20 cellular contexts compared by ENCODE assay signal in the genomic region with DNA sequence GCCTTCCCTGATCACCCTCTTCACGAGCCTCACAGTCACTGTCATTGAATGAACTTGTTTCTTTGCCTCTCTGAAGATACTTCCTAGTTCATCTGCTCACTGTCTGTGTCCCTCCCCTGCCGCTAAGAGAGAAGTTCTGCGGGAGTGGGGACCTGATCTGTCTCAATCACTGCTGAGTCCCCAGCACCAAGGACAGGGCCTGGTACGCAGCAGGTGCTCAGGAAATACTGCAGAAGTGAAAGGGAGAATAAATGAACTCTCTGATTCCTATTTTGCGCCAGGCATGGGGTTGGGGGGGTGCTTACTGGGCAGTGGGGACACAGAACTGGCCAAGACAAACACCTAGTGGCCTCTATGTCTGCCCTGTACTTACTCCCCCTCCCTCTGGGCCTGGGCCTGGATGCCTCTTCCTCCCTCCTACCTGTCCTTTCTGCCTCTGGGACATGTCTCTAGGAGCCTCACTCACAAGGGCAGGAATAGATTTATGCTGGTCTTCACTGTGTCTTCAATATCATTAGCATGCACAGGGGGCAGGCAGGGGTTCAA. TPM values are rescaled to one million over a fixed set of nuclear protein-coding genes. Genes with fewer than 3 reads are reported as not detected.
DNase-seq lines count a peak whose midpoint lies in the region; ATAC-seq and TF ChIP-seq lines count a peak whose summit lies in the region.
"Had no signal": no experiment of that assay in that cellular context is flagged by ENCODE, and none has a peak within 500 bp of the region (broad histone marks: within the 10 kb centered on the region; RNA-seq: fewer than 3 reads in every experiment).

No MANE protein-coding gene starts in this region.

- WGBS in sigmoid colon, 2 donors: 76% methylated on average over 5 of the region's 5 CpGs

- no peaks in the 10 kb centered on the region for H3K36me3 ChIP-seq in HCT116 (ENCODE audit: control insufficient read depth in 1 of 2, insufficient read depth in 2 of 2, low read length in 2 of 2)
- no peaks in the 10 kb centered on the region for H3K36me3 ChIP-seq in sigmoid colon
- H3K36me3 ChIP-seq: heart right ventricle, pancreas, vagina had no signal

- H3K36me3 Mint-ChIP-seq in activated T-helper 17 cell treated with anti-CD3 and anti-CD28 coated beads, Interleukin-2, amount 50 U/mL, for 72 hours (ENCODE audit: low read depth): no peaks in the 10 kb centered on the region

- no peaks in the 10 kb centered on the region for H3K4me1 Mint-ChIP-seq in activated T-helper 17 cell treated with anti-CD3 and anti-CD28 coated beads, Interleukin-2, amount 50 U/mL, for 72 hours

- H3K4me3 ChIP-seq in HCT116 (replicated peaks in 1 of 2; ENCODE audit: low read depth in 1 of 2, low read length in 2 of 2) (no peak overlapping the region), sigmoid colon (no peak overlapping the region)
- H3K4me3 ChIP-seq: heart right ventricle, pancreas, stomach, vagina had no signal

- H3K27me3 ChIP-seq in HCT116 (ENCODE audit: insufficient read depth, low read length) (no peaks in the 10 kb centered on the region), sigmoid colon (peaks cover 0 to 23% (median 11%) of the 10 kb centered on the region in 3 donors)
- H3K27me3 ChIP-seq: pancreas, vagina had no signal

- TF ChIP-seq CTCF in HCT116 (IDR thresholded peaks at IDR 0.05 in 2 of 3, conservative IDR thresholded peaks at IDR 0.05 in 1 of 3; ENCODE audit: borderline replicate concordance in 1 of 3, insufficient read depth in 1 of 3, low read depth in 2 of 3, low read length in 2 of 3) (no peak), sigmoid colon (IDR thresholded peaks at IDR 0.05) (no peak)

- H3K27ac ChIP-seq in HCT116 (ENCODE audit: low read depth, low read length) (no peak overlapping the region), sigmoid colon (no peak overlapping the region)
- H3K27ac ChIP-seq: heart right ventricle, pancreas, stomach, vagina had no signal

- DNase-seq in Ammon's horn (ENCODE audit: low spot score) (peak; percentile 44), HCT116 (ENCODE audit: low read depth, low spot score) (no peak), medulla oblongata (ENCODE audit: extremely low spot score) (peak; percentile 49), NCI-H748 treated with DMSO at 0.1 percent for 48 hours (lab: John Stamatoyannopoulos, UW) (no peak), sigmoid colon (no peak), germinal center (ENCODE audit: low spot score) (no peak)
- DNase-seq: activated B cell treated with CpG ODN at 0.5 μM for 24 hours; activated gamma-delta T cell treated with Interleukin-2 at 50 U/mL for 16 hours; AML-193; dermis blood vessel endothelial cell; heart right ventricle; HFFc6; NCI-H2029; NCI-H524 treated with DMSO at 0.1 percent for 48 hours; pancreas; stimulated activated CD4-positive, alpha-beta T cell treated with anti-CD3 and anti-CD28 coated beads, Interleukin-12 subunit alpha, Interleukin-12 subunit beta, amount 100 ng/mL, for 4 hours had no signal

- BruUV-seq in HCT116 (replicated peaks; lab: Mats Ljungman, UMichigan): no TSS peak

- intact Hi-C loops in HCT116 (cut with micrococcal nuclease) (no loop called here), sigmoid colon (cut with DNase I) (no loop called here)

- no peaks in the 10 kb centered on the region for H3K9me3 Mint-ChIP-seq in activated T-helper 17 cell treated with anti-CD3 and anti-CD28 coated beads, Interleukin-2, amount 50 U/mL, for 72 hours

- TF ChIP-seq POLR2A in HCT116 (IDR thresholded peaks at IDR 0.05; ENCODE audit: borderline replicate concordance, extremely low read depth, insufficient read depth, insufficient read length): no peak
- TF ChIP-seq POLR2A in sigmoid colon (IDR thresholded peaks at IDR 0.05): no peak

- POLR2A ChIA-PET in HCT116 (lab: Charles Lee): no interaction called here

- no peak for ATAC-seq in HCT116
- no peak for ATAC-seq in activated T-helper 17 cell treated with anti-CD3 and anti-CD28 coated beads, Interleukin-2, amount 50 U/mL, for 72 hours (replicated peaks)
- ATAC-seq in HG03097 (IDR thresholded peaks at IDR 0.05; ENCODE audit: low FRiP score, unreplicated experiment): no peak
- ATAC-seq: heart right ventricle had no signal

- H4K20me1 ChIP-seq in HCT116 (ENCODE audit: insufficient read depth): no peaks in the 10 kb centered on the region

- H3K4me1 ChIP-seq in HCT116 (ENCODE audit: control insufficient read depth in 1 of 2, insufficient read depth in 2 of 2, low read length in 2 of 2): no peaks in the 10 kb centered on the region
- no peaks in the 10 kb centered on the region for H3K4me1 ChIP-seq in sigmoid colon
- H3K4me1 ChIP-seq: heart right ventricle, pancreas, stomach, vagina had no signal

- H3K27me3 Mint-ChIP-seq in activated T-helper 17 cell treated with anti-CD3 and anti-CD28 coated beads, Interleukin-2, amount 50 U/mL, for 72 hours: no peaks in the 10 kb centered on the region

- H2AFZ ChIP-seq in HCT116 (ENCODE audit: low read depth, low read length, poor library complexity, severe bottlenecking): no peak overlapping the region

- H3K79me2 ChIP-seq in HCT116 (ENCODE audit: insufficient read depth, low read length): no peaks in the 10 kb centered on the region

- peak overlapping the region; percentile 78 for H3K27ac Mint-ChIP-seq in activated T-helper 17 cell treated with anti-CD3 and anti-CD28 coated beads, Interleukin-2, amount 50 U/mL, for 72 hours
- H3K27ac Mint-ChIP-seq: activated B cell treated with CpG ODN at 0.5 μM for 24 hours, HFFc6 had no signal

- RAD21 ChIA-PET in HCT116 (lab: Charles Lee; ENCODE audit: low non-redundant PET in 1 of 2, low total read pairs in 2 of 2, uncharacterized antibody in 2 of 2, unreplicated experiment in 2 of 2): no interaction called here

- H3K9me3 ChIP-seq in HCT116 (ENCODE audit: control insufficient read depth in 1 of 2, insufficient read depth in 1 of 2, low read depth in 1 of 2, low read length in 2 of 2): no peaks in the 10 kb centered on the region; a peak in 1 of 4 replicates
- no peaks in the 10 kb centered on the region for H3K9me3 ChIP-seq in sigmoid colon
- H3K9me3 ChIP-seq: heart right ventricle, pancreas, vagina had no signal

- TF ChIP-seq RAD21 in HCT116 (IDR thresholded peaks at IDR 0.05; ENCODE audit: low read depth): no peak

- no peak for TF ChIP-seq EP300 in sigmoid colon (IDR thresholded peaks at IDR 0.05)

- no peaks in the 10 kb centered on the region for H3K9me2 ChIP-seq in HCT116 (ENCODE audit: insufficient read depth)

- no peak overlapping the region for H3K9ac ChIP-seq in HCT116 (ENCODE audit: low read length)

- CTCF ChIA-PET in HCT116 (lab: Charles Lee): no interaction called here

- no peak overlapping the region for H3K4me2 ChIP-seq in HCT116 (ENCODE audit: low read length)

- H3K4me3 Mint-ChIP-seq in activated T-helper 17 cell treated with anti-CD3 and anti-CD28 coated beads, Interleukin-2, amount 50 U/mL, for 72 hours: no peak overlapping the region
- H3K4me3 Mint-ChIP-seq: activated B cell treated with CpG ODN at 0.5 μM for 24 hours, HFFc6 had no signal

TF ChIP-seq in HCT116, 20 proteins besides CTCF, POLR2A, EP300 and RAD21 (continues in another document):
- TF ChIP-seq, protein P1, sequence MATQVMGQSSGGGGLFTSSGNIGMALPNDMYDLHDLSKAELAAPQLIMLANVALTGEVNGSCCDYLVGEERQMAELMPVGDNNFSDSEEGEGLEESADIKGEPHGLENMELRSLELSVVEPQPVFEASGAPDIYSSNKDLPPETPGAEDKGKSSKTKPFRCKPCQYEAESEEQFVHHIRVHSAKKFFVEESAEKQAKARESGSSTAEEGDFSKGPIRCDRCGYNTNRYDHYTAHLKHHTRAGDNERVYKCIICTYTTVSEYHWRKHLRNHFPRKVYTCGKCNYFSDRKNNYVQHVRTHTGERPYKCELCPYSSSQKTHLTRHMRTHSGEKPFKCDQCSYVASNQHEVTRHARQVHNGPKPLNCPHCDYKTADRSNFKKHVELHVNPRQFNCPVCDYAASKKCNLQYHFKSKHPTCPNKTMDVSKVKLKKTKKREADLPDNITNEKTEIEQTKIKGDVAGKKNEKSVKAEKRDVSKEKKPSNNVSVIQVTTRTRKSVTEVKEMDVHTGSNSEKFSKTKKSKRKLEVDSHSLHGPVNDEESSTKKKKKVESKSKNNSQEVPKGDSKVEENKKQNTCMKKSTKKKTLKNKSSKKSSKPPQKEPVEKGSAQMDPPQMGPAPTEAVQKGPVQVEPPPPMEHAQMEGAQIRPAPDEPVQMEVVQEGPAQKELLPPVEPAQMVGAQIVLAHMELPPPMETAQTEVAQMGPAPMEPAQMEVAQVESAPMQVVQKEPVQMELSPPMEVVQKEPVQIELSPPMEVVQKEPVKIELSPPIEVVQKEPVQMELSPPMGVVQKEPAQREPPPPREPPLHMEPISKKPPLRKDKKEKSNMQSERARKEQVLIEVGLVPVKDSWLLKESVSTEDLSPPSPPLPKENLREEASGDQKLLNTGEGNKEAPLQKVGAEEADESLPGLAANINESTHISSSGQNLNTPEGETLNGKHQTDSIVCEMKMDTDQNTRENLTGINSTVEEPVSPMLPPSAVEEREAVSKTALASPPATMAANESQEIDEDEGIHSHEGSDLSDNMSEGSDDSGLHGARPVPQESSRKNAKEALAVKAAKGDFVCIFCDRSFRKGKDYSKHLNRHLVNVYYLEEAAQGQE (IDR thresholded peaks at IDR 0.05; ENCODE audit: low read depth): peak; percentile 45

RNA-seq across cellular contexts. Expression of a gene that starts 17.5 kb away (rescaled TPM):
- total RNA-seq in HCT116 (2021; ENCODE audit: unreplicated experiment) (5.7 TPM), sigmoid colon (10 to 100 TPM in 2 of 4 donors, 1 to 10 TPM in 2; 7.5 to 83.5 (median 9.7) TPM)
- 2.0 and 2.4 TPM in 2 replicates for polyA plus RNA-seq in HCT116 (2012)
- 10 to 100 TPM in 1 of 2 donors, 1 to 10 TPM in 1; 2.1 to 11.3 TPM for total RNA-seq in activated T-helper 17 cell treated with anti-CD3 and anti-CD28 coated beads, Interleukin-2, amount 50 U/mL, for 72 hours
- 100 to 1,000 TPM in 2 of 3 donors, 10 to 100 TPM in 1; 90.1 to 713 (median 228) TPM for polyA plus RNA-seq in sigmoid colon

RNA-seq across cellular contexts. Expression of a gene that starts 54.0 kb away (rescaled TPM):
- total RNA-seq in HCT116 (2021; ENCODE audit: unreplicated experiment) (120 TPM), sigmoid colon (10 to 100 TPM; 60.1 to 86.9 (median 71.8) TPM)
- 136 and 141 TPM in 2 replicates for polyA plus RNA-seq in HCT116 (2012)
- 100 to 1,000 TPM in 1 of 2 donors, 10 to 100 TPM in 1; 66.4 to 121 TPM for total RNA-seq in activated T-helper 17 cell treated with anti-CD3 and anti-CD28 coated beads, Interleukin-2, amount 50 U/mL, for 72 hours
- 10 to 100 TPM; 52.9 to 95.7 (median 79.3) TPM for polyA plus RNA-seq in sigmoid colon

Comparison
In these comparisons a context has a peak if more than half of its experiments do, and no peak if none do; other contexts are left out.
1. DNase-seq: peak in Ammon's horn (single experiment) and medulla oblongata (single experiment); none in HCT116 (single experiment), NCI-H748 treated with DMSO at 0.1 percent for 48 hours (single experiment), sigmoid colon (single experiment) and germinal center (single experiment).